13 cellular contexts compared by ENCODE assay signal in the genomic region with DNA sequence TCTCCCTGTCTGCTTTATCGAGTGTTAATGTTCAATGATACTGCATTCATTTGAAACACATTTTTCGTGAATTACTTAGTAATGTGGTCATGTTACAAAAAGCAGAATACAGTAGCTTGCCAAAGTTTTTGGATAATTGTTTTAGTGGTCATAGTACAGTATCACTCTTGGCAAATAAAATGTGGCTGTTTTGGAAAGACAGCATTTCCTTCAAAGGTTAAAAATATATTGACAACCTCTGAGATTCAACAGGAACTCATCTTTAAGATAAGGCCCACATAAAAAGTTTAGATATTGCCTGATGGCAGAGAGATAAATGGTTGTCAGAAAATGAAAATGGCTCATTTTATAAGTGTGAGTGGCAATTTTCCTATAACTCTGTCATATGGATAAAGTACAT.
"Had no signal": no experiment of that assay in that cellular context is flagged by ENCODE, and none has a peak within 500 bp of the region (broad histone marks: within the 10 kb centered on the region; RNA-seq: fewer than 3 reads in every experiment).

No MANE protein-coding gene starts in this region.

- ATAC-seq: activated naive CD4-positive, alpha-beta T cell treated with anti-CD3 and anti-CD28 coated beads, Interleukin-2, amount 50 U/mL, for 72 hours; activated T-cell treated with anti-CD3 and anti-CD28 coated beads, Interleukin-2, amount 50 U/mL, for 4 hours; esophagus mucosa; gastroesophageal sphincter had no signal

- H3K4me3 Mint-ChIP-seq: activated T-cell treated with anti-CD3 and anti-CD28 coated beads, Interleukin-2, amount 50 U/mL, for 4 hours; neural progenitor cell had no signal

- H3K9me3 Mint-ChIP-seq: activated naive CD4-positive, alpha-beta T cell treated with anti-CD3 and anti-CD28 coated beads, Interleukin-2, amount 50 U/mL, for 72 hours; activated T-cell treated with anti-CD3 and anti-CD28 coated beads, Interleukin-2, amount 50 U/mL, for 4 hours; neural progenitor cell had no signal

- H3K36me3 Mint-ChIP-seq: activated naive CD4-positive, alpha-beta T cell treated with anti-CD3 and anti-CD28 coated beads, Interleukin-2, amount 50 U/mL, for 72 hours; neural progenitor cell had no signal

- H3K4me1 Mint-ChIP-seq: neural progenitor cell had no signal

- H3K4me3 ChIP-seq: breast epithelium, dorsolateral prefrontal cortex, gastroesophageal sphincter, neural progenitor cell, skin epidermis, tibial artery, vagina had no signal

- DNase-seq: activated effector memory CD4-positive, alpha-beta T cell treated with anti-CD3 and anti-CD28 coated beads, Interleukin-2, amount 50 U/mL, for 16 hours; activated T-cell treated with anti-CD3 and anti-CD28 coated beads, Interleukin-2, amount 50 U/mL, for 4 hours; amygdala; dorsolateral prefrontal cortex; retina; tibial artery had no signal

- H3K27ac Mint-ChIP-seq: activated naive CD4-positive, alpha-beta T cell treated with anti-CD3 and anti-CD28 coated beads, Interleukin-2, amount 50 U/mL, for 72 hours; neural progenitor cell had no signal
